Comparison of ENCODE assay signal across 28 cellular contexts in genomic region chr11:130905512-130905911, GRCh38.
"Had no signal": no experiment of that assay in that cellular context is flagged by ENCODE, and none has a peak within 500 bp of the region (broad histone marks: within the 10 kb centered on the region; RNA-seq: fewer than 3 reads in every experiment).

No MANE protein-coding gene starts in this region.

- ATAC-seq: activated CD8-positive, alpha-beta T cell treated with anti-CD3 and anti-CD28 coated beads for 36 hours; activated naive CD4-positive, alpha-beta T cell treated with anti-CD3 and anti-CD28 coated beads, Interleukin-2, amount 50 U/mL, for 72 hours; activated T-cell treated with anti-CD3 and anti-CD28 coated beads, Interleukin-2, amount 50 U/mL, for 4 hours; body of pancreas; gastroesophageal sphincter; heart right ventricle; T-helper 17 cell; WTC11 had no signal

- H3K9me3 Mint-ChIP-seq: activated CD4-positive, alpha-beta T cell treated with anti-CD3 and anti-CD28 coated beads, Interleukin-2, amount 10 ng/mL, durations not matched to agents 24 days and 14 days; activated CD8-positive, alpha-beta T cell treated with anti-CD3 and anti-CD28 coated beads for 36 hours; activated naive CD4-positive, alpha-beta T cell treated with anti-CD3 and anti-CD28 coated beads, Interleukin-2, amount 10 ng/mL, durations not matched to agents 7 days and 5 days; activated naive CD4-positive, alpha-beta T cell treated with anti-CD3 and anti-CD28 coated beads, Interleukin-2, amount 50 U/mL, for 72 hours; activated T-cell treated with anti-CD3 and anti-CD28 coated beads, Interleukin-2, amount 50 U/mL, for 4 hours; T-helper 2 cell treated with Interferon-gamma antibody and Interleukin-4, amounts not matched to agents 5 μg/mL and 100 μg/mL, for 36 hours; WTC11 had no signal

- H3K4me1 Mint-ChIP-seq: activated naive CD4-positive, alpha-beta T cell treated with anti-CD3 and anti-CD28 coated beads, Interleukin-2, amount 10 ng/mL, durations not matched to agents 7 days and 5 days; WTC11 had no signal

- DNase-seq: activated CD4-positive, alpha-beta T cell treated with anti-CD3 and anti-CD28 coated beads for 1 hour; activated CD4-positive, alpha-beta T cell treated with anti-CD3 and anti-CD28 coated beads, Interleukin-2, amount 10 ng/mL, durations not matched to agents 24 days and 14 days; activated CD4-positive, alpha-beta T cell treated with anti-CD3 and anti-CD28 coated beads, Interleukin-2, amount 50 U/mL, for 4 hours; activated CD8-positive, alpha-beta memory T cell treated with anti-CD3 and anti-CD28 coated beads for 24 hours; activated CD8-positive, alpha-beta T cell treated with anti-CD3 and anti-CD28 coated beads for 36 hours; activated gamma-delta T cell; activated naive CD4-positive, alpha-beta T cell; activated naive CD4-positive, alpha-beta T cell treated with anti-CD3 and anti-CD28 coated beads, Interleukin-2, amount 10 ng/mL, durations not matched to agents 7 days and 5 days; activated T-cell treated with anti-CD3 and anti-CD28 coated beads, Interleukin-2, amount 50 U/mL, for 4 hours; adrenal gland; amygdala; aorta; body of pancreas; central memory CD4-positive, alpha-beta T cell; cerebellar nuclear complex; colonic mucosa; dorsolateral prefrontal cortex; effector memory CD4-positive, alpha-beta T cell; esophagus squamous epithelium; foreskin melanocyte; heart right ventricle; T-helper 1 cell; T-helper 17 cell; T1000 had no signal

- H3K4me3 Mint-ChIP-seq: activated CD4-positive, alpha-beta T cell treated with anti-CD3 and anti-CD28 coated beads, Interleukin-2, amount 10 ng/mL, durations not matched to agents 24 days and 14 days; activated CD8-positive, alpha-beta T cell treated with anti-CD3 and anti-CD28 coated beads for 36 hours; activated naive CD4-positive, alpha-beta T cell treated with anti-CD3 and anti-CD28 coated beads, Interleukin-2, amount 10 ng/mL, durations not matched to agents 7 days and 5 days; activated T-cell treated with anti-CD3 and anti-CD28 coated beads, Interleukin-2, amount 50 U/mL, for 4 hours; T-helper 17 cell; T-helper 2 cell treated with Interferon-gamma antibody and Interleukin-4, amounts not matched to agents 5 μg/mL and 100 μg/mL, for 36 hours; WTC11 had no signal

- H3K27me3 Mint-ChIP-seq: activated CD4-positive, alpha-beta T cell treated with anti-CD3 and anti-CD28 coated beads, Interleukin-2, amount 10 ng/mL, durations not matched to agents 24 days and 14 days; activated CD8-positive, alpha-beta T cell treated with anti-CD3 and anti-CD28 coated beads for 36 hours; activated naive CD4-positive, alpha-beta T cell treated with anti-CD3 and anti-CD28 coated beads, Interleukin-2, amount 10 ng/mL, durations not matched to agents 7 days and 5 days; T-helper 17 cell had no signal

- H3K27ac Mint-ChIP-seq: activated CD4-positive, alpha-beta T cell treated with anti-CD3 and anti-CD28 coated beads, Interleukin-2, amount 10 ng/mL, durations not matched to agents 24 days and 14 days; activated CD8-positive, alpha-beta T cell treated with anti-CD3 and anti-CD28 coated beads for 36 hours; activated naive CD4-positive, alpha-beta T cell treated with anti-CD3 and anti-CD28 coated beads, Interleukin-2, amount 10 ng/mL, durations not matched to agents 7 days and 5 days; activated naive CD4-positive, alpha-beta T cell treated with anti-CD3 and anti-CD28 coated beads, Interleukin-2, amount 50 U/mL, for 72 hours; T-helper 17 cell; T-helper 2 cell treated with Interferon-gamma antibody and Interleukin-4, amounts not matched to agents 5 μg/mL and 100 μg/mL, for 36 hours; WTC11 had no signal
